In the genomic region with DNA sequence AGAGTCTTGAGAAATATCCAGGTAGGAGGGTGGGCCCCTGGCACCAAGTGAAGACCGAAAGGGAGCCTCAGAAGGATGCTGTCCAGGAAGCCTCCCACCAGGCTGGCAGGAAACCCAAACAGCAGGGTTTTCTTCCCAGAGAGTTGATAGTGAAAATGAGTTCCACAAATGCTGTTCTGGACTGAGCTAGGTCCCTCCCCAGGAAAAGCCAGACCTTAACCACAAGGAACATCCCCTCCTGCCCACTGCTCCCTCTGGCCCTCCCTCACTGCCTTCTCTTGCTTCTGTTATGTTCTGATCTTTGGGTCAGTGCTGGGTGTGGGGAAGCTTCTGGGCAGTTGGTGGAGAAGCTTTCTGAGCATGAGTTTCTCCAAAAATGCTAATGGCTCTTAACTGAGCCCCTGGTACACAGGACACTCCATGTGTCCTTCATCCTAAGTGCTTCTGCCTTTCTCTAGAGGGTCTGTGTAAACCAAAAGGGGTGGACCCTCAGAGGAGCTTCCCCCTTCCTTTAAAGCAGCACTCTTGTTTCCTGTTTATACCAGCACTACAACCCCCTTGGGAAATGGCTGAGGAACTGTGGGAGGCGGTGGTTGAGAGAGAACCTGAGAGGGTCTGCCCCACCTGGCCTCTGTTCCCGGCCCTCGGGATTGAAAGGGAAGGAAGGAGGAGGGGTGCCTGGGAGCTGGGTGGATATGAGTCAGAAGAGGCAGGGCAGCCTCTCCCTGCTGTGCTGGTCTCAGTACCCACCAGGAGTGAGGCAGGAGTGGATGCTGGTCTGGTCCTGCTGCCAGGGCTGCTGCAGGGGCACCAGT, we compare ENCODE assay signal across 8 cellular contexts. TPM values are rescaled to one million over a fixed set of nuclear protein-coding genes. Genes with fewer than 3 reads are reported as not detected.
DNase-seq lines count a peak whose midpoint lies in the region; ATAC-seq lines count a peak whose summit lies in the region.

No MANE protein-coding gene starts in this region.

- H3K4me3 Mint-ChIP-seq in activated T-helper 1 cell treated with anti-CD3 and anti-CD28 coated beads, Interleukin-12 subunit alpha, Interleukin-12 subunit beta, Interleukin-2, Interleukin-4 antibody, amounts not matched to agents 30 ng/mL and 10 ng/mL and 1 ng/mL, durations not matched to agents 14 hours and 24 hours and 36 hours = peak overlapping the region; percentile 8

- H3K9me3 Mint-ChIP-seq in activated T-helper 1 cell treated with anti-CD3 and anti-CD28 coated beads, Interleukin-12 subunit alpha, Interleukin-12 subunit beta, Interleukin-2, Interleukin-4 antibody, amounts not matched to agents 30 ng/mL and 10 ng/mL and 1 ng/mL, durations not matched to agents 14 hours and 24 hours and 36 hours = no peaks in the 10 kb centered on the region

- ATAC-seq in aorta (ENCODE audit: low FRiP score) (peak; percentile 62), GM19395 (IDR thresholded peaks at IDR 0.05; ENCODE audit: unreplicated experiment) (no peak), HG03045 (IDR thresholded peaks at IDR 0.05; ENCODE audit: unreplicated experiment) (no peak)

- peak overlapping the region in 1 of 2 donors; percentile 22 for H3K27ac ChIP-seq in aorta (ENCODE audit: low read depth in 1 of 2, low read length in 2 of 2)

- intact Hi-C loops in activated T-helper 1 cell treated with anti-CD3 and anti-CD28 coated beads, Interleukin-12 subunit alpha, Interleukin-12 subunit beta, Interleukin-2, Interleukin-4 antibody, amounts not matched to agents 30 ng/mL and 10 ng/mL and 1 ng/mL, durations not matched to agents 14 hours and 24 hours and 36 hours (cut with micrococcal nuclease) = no loop called here
- intact Hi-C loops in aorta (cut with DNase I) = no loop called here

- H3K27ac Mint-ChIP-seq in activated T-helper 1 cell treated with anti-CD3 and anti-CD28 coated beads, Interleukin-12 subunit alpha, Interleukin-12 subunit beta, Interleukin-2, Interleukin-4 antibody, amounts not matched to agents 30 ng/mL and 10 ng/mL and 1 ng/mL, durations not matched to agents 14 hours and 24 hours and 36 hours = peak overlapping the region; percentile 69

- no peaks in the 10 kb centered on the region for H3K36me3 ChIP-seq in MG63
- H3K36me3 ChIP-seq in aorta (ENCODE audit: control insufficient read depth in 1 of 2, insufficient read depth in 2 of 2, low read length in 1 of 2) = peaks cover 0 to 1% of the 10 kb centered on the region in 2 donors

- H3K4me1 Mint-ChIP-seq in activated T-helper 1 cell treated with anti-CD3 and anti-CD28 coated beads, Interleukin-12 subunit alpha, Interleukin-12 subunit beta, Interleukin-2, Interleukin-4 antibody, amounts not matched to agents 30 ng/mL and 10 ng/mL and 1 ng/mL, durations not matched to agents 14 hours and 24 hours and 36 hours (ENCODE audit: low read depth) = peaks cover 40% of the 10 kb centered on the region

- no peaks in the 10 kb centered on the region for H3K27me3 Mint-ChIP-seq in activated T-helper 1 cell treated with anti-CD3 and anti-CD28 coated beads, Interleukin-12 subunit alpha, Interleukin-12 subunit beta, Interleukin-2, Interleukin-4 antibody, amounts not matched to agents 30 ng/mL and 10 ng/mL and 1 ng/mL, durations not matched to agents 14 hours and 24 hours and 36 hours (ENCODE audit: insufficient read depth)

- no peaks in the 10 kb centered on the region for H3K9me3 ChIP-seq in MG63
- H3K9me3 ChIP-seq in aorta (ENCODE audit: control insufficient read depth, low read length) = no peaks in the 10 kb centered on the region

- H3K4me3 ChIP-seq in MG63 (no peak overlapping the region), aorta (ENCODE audit: low read length in 2 of 2) (no peak overlapping the region)

- DNase-seq in CMK (ENCODE audit: low read depth) = peak; percentile 88
- DNase-seq in MG63 = peak; percentile 40
- DNase-seq in activated T-helper 1 cell treated with anti-CD3 and anti-CD28 coated beads, Interleukin-12 subunit alpha, Interleukin-12 subunit beta, Interleukin-2, Interleukin-4 antibody, amounts not matched to agents 30 ng/mL and 10 ng/mL and 1 ng/mL, durations not matched to agents 14 hours and 24 hours and 36 hours (ENCODE audit: low spot score) = no peak
- peak; percentile 73 for DNase-seq in iPS-NIHi7 (ENCODE audit: extremely low spot score)
- DNase-seq in aorta = peak in 1 of 2 donors; percentile 76
- no peak for DNase-seq in epidermal melanocyte (ENCODE audit: insufficient read length, low spot score)

- H3K36me3 Mint-ChIP-seq in activated T-helper 1 cell treated with anti-CD3 and anti-CD28 coated beads, Interleukin-12 subunit alpha, Interleukin-12 subunit beta, Interleukin-2, Interleukin-4 antibody, amounts not matched to agents 30 ng/mL and 10 ng/mL and 1 ng/mL, durations not matched to agents 14 hours and 24 hours and 36 hours (ENCODE audit: low read depth) = no peaks in the 10 kb centered on the region

- peaks cover 4 to 8% of the 10 kb centered on the region in 2 donors for H3K4me1 ChIP-seq in aorta (ENCODE audit: control insufficient read depth in 1 of 2, insufficient read depth in 2 of 2, low read length in 2 of 2)

- WGBS in aorta, 2 donors = 17 to 18% methylated on average over 4 of the region's 4 CpGs

- no peaks in the 10 kb centered on the region for H3K27me3 ChIP-seq in MG63
- H3K27me3 ChIP-seq in aorta (ENCODE audit: control insufficient read depth in 1 of 2, insufficient read depth in 2 of 2, low read length in 1 of 2) = no peaks in the 10 kb centered on the region

RNA-seq across cellular contexts. Expression of a gene that starts 42.0 kb away (rescaled TPM):
- total RNA-seq in MG63 (2014; rRNA removed; shearing (Covaris generic); ENCODE audit: low replicate concordance) = 3.3 and 4.0 TPM in 2 replicates
- 39.8 and 42.5 TPM in 2 replicates for total RNA-seq in activated T-helper 1 cell treated with anti-CD3 and anti-CD28 coated beads, Interleukin-12 subunit alpha, Interleukin-12 subunit beta, Interleukin-2, Interleukin-4 antibody, amounts not matched to agents 30 ng/mL and 10 ng/mL and 1 ng/mL, durations not matched to agents 14 hours and 24 hours and 36 hours
- total RNA-seq in aorta = 100 to 1,000 TPM in 1 of 2 donors, 10 to 100 TPM in 1; 78.7 to 135 TPM
- polyA plus RNA-seq in aorta = 10 to 100 TPM; 13.9 to 21.3 TPM

RNA-seq across cellular contexts. Expression of a gene that starts 49.0 kb away (rescaled TPM):
- total RNA-seq in MG63 (2014; rRNA removed; shearing (Covaris generic); ENCODE audit: low replicate concordance) = 185 and 256 TPM in 2 replicates
- 512 and 519 TPM in 2 replicates for total RNA-seq in activated T-helper 1 cell treated with anti-CD3 and anti-CD28 coated beads, Interleukin-12 subunit alpha, Interleukin-12 subunit beta, Interleukin-2, Interleukin-4 antibody, amounts not matched to agents 30 ng/mL and 10 ng/mL and 1 ng/mL, durations not matched to agents 14 hours and 24 hours and 36 hours
- 10 to 100 TPM; 20.1 to 21.9 TPM for total RNA-seq in aorta
- 10 to 100 TPM; 34.7 to 37.4 TPM for polyA plus RNA-seq in aorta

RNA-seq across cellular contexts. Expression of a gene that starts 55.9 kb away (rescaled TPM):
- 69.9 and 72.2 TPM in 2 replicates for total RNA-seq in MG63 (2014; rRNA removed; shearing (Covaris generic); ENCODE audit: low replicate concordance)
- 80.3 and 82.1 TPM in 2 replicates for total RNA-seq in activated T-helper 1 cell treated with anti-CD3 and anti-CD28 coated beads, Interleukin-12 subunit alpha, Interleukin-12 subunit beta, Interleukin-2, Interleukin-4 antibody, amounts not matched to agents 30 ng/mL and 10 ng/mL and 1 ng/mL, durations not matched to agents 14 hours and 24 hours and 36 hours
- total RNA-seq in aorta = 10 to 100 TPM; 73.0 to 95.0 TPM
- 100 to 1,000 TPM; 140 to 158 TPM for polyA plus RNA-seq in aorta

Comparison
In these comparisons a context has a peak if more than half of its experiments do, and no peak if none do; other contexts are left out.
1. DNase-seq: peak in CMK (single experiment), MG63 (single experiment) and iPS-NIHi7 (single experiment); none in activated T-helper 1 cell treated with anti-CD3 and anti-CD28 coated beads, Interleukin-12 subunit alpha, Interleukin-12 subunit beta, Interleukin-2, Interleukin-4 antibody, amounts not matched to agents 30 ng/mL and 10 ng/mL and 1 ng/mL, durations not matched to agents 14 hours and 24 hours and 36 hours (single experiment) and epidermal melanocyte (single experiment).